ENCODE assay signal across 8 cellular contexts in the genomic region with DNA sequence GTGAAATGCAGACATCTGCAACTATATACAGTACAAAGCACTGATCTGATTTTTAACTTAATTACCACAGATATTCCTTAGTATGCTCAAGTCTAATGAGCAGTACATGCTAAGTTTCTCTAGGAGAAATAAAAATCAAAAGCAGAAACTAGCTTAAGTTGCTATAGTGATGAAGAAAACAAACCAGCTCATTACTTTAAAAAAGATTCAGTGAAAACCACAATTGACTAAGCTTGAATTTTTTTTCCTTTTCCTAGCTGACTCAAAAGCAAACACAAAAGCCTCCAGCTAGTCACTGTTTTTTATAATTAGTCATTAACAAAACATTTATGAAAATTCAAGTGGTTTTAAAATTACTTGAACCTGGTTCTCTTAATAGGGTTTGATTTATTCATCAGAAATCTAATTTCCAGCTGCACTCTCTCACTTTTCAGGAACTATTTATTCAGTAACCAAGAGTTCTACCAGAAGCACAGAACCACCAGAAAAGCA. TPM values are rescaled to one million over a fixed set of nuclear protein-coding genes. Genes with fewer than 3 reads are reported as not detected.
DNase-seq lines count a peak whose midpoint lies in the region; ATAC-seq, FAIRE-seq and TF ChIP-seq lines count a peak whose summit lies in the region.
"Not testable (repeated sequence)": the region's sequence is repeated elsewhere in the genome, so short reads cannot be mapped to it uniquely, and the experiment has no call there.

No MANE protein-coding gene starts in this region.

- CTCF ChIA-PET in Calu3 (lab: Charles Lee) = not testable (repeated sequence)
- CTCF ChIA-PET in GM12878 (lab: Yijun Ruan, JAX) = interaction anchor here (0.9 to 2.0 kb wide), 2 partner anchors 9 to 124 kb away, joined by 3 to 9 read pairs; no protein-coding TSS in a partner anchor

- POLR2A ChIA-PET in GM12878 (lab: Charles Lee) = interaction anchor here (0.7 kb wide), 1 partner anchor 12 kb away, joined by 5 read pairs; no protein-coding TSS in a partner anchor

- not testable (repeated sequence) for FAIRE-seq in GM12878 (lab: Jason Lieb, UNC)

- BruUV-seq in Calu3 (replicated peaks; lab: Mats Ljungman, UMichigan); GM12878 (replicated peaks; lab: Mats Ljungman, UMichigan): not testable (repeated sequence)

- H3K4me3 Mint-ChIP-seq in Calu3 (ENCODE audit: low read depth, unreplicated experiment); T-helper 1 cell treated with Interleukin-12 subunit alpha and Interleukin-12 subunit beta and Interleukin-4 antibody, amounts not matched to agents 30 μg/mL and 1 μg/mL, for 36 hours: not testable (repeated sequence)

- H3K27ac ChIP-seq in GM12878 (ENCODE audit: control insufficient read depth, insufficient read depth) (peak overlapping the region; percentile 35; the same call in 1 of the 2 replicates), thoracic aorta (peak overlapping the region; percentile 69)

- H3K27me3 ChIP-seq in GM12878 (replicated peaks in 1 of 2; ENCODE audit: control insufficient read depth in 2 of 2, insufficient read depth in 2 of 2, low read length in 1 of 2); mucosa of stomach (ENCODE audit: control insufficient read depth, insufficient read depth, low read length); thoracic aorta (replicated peaks; ENCODE audit: insufficient read depth): not testable (repeated sequence)

- peak in 1 of 2 experiments; percentile 55; a peak in 2 of 4 replicates for TF ChIP-seq EP300 in GM12878 (IDR thresholded peaks at IDR 0.05; ENCODE audit: borderline replicate concordance in 1 of 2, control insufficient read depth in 1 of 2, low read depth in 2 of 2, low read length in 2 of 2)

- H3K4me1 Mint-ChIP-seq in Calu3 (ENCODE audit: low read depth, unreplicated experiment) = peaks cover 29% of the 10 kb centered on the region
- H3K4me1 Mint-ChIP-seq in T-helper 1 cell treated with Interleukin-12 subunit alpha and Interleukin-12 subunit beta and Interleukin-4 antibody, amounts not matched to agents 30 μg/mL and 1 μg/mL, for 36 hours (ENCODE audit: low read depth) = peaks cover 42% of the 10 kb centered on the region

- peak overlapping the region; percentile 71 for H3K4me2 ChIP-seq in GM12878 (ENCODE audit: control insufficient read depth, insufficient read depth)

- ATAC-seq in GM21576 (IDR thresholded peaks at IDR 0.05; ENCODE audit: unreplicated experiment) (peak; percentile 71), HG03442 (IDR thresholded peaks at IDR 0.05; ENCODE audit: unreplicated experiment) (peak; percentile 64), GM12878 (peak; percentile 79), thoracic aorta (ENCODE audit: insufficient number of reproducible peaks, low FRiP score, low read depth) (peak; percentile 57)

- not testable (repeated sequence) for H3K9me3 Mint-ChIP-seq in Calu3 (ENCODE audit: low read depth, unreplicated experiment); T-helper 1 cell treated with Interleukin-12 subunit alpha and Interleukin-12 subunit beta and Interleukin-4 antibody, amounts not matched to agents 30 μg/mL and 1 μg/mL, for 36 hours

- intact Hi-C loops in Calu3 (cut with micrococcal nuclease; ENCODE audit: unreplicated experiment); GM12878 (cut with micrococcal nuclease; ENCODE audit: unreplicated experiment): not testable (repeated sequence)

- H3K4me1 ChIP-seq in GM12878 (ENCODE audit: control insufficient read depth, insufficient read depth, low read length) (peaks cover 10% of the 10 kb centered on the region), mucosa of stomach (ENCODE audit: control insufficient read depth, insufficient read depth, low read length) (peaks cover 25% of the 10 kb centered on the region), thoracic aorta (ENCODE audit: control insufficient read depth in 1 of 2, low read depth in 2 of 2) (peaks cover 34 to 36% of the 10 kb centered on the region in 2 donors)

- peaks cover 51% of the 10 kb centered on the region for H3K79me2 ChIP-seq in GM12878 (ENCODE audit: control insufficient read depth, insufficient read depth, low read length)

- not testable (repeated sequence) for H3K9ac ChIP-seq in GM12878 (ENCODE audit: control insufficient read depth, insufficient read depth, low read length)
- H3K9ac ChIP-seq in mucosa of stomach (ENCODE audit: low read length) = peak overlapping the region; percentile 3

- not testable (repeated sequence) for H3K4me3 ChIP-seq in GM12878; fibroblast of the aortic adventitia (ENCODE audit: low read depth, low read length); mucosa of stomach (ENCODE audit: low read length)
- peak overlapping the region; percentile 1 for H3K4me3 ChIP-seq in thoracic aorta

- not testable (repeated sequence) for TF ChIP-seq RAD21 in GM12878 (IDR thresholded peaks at IDR 0.05; ENCODE audit: insufficient read depth, low read depth, low read length)

- in situ Hi-C loops in GM12878 (cut with MboI) = not testable (repeated sequence)

- not testable (repeated sequence) for TF ChIP-seq POLR2A in GM12878 (IDR thresholded peaks at IDR 0.05; ENCODE audit: low read depth, low read length)

- not testable (repeated sequence) for H3K36me3 ChIP-seq in GM12878 (ENCODE audit: control insufficient read depth in 2 of 2, insufficient read depth in 2 of 2, low read length in 1 of 2); mucosa of stomach (ENCODE audit: control insufficient read depth, insufficient read depth, low read length); thoracic aorta

- H2AFZ ChIP-seq in GM12878 (ENCODE audit: control insufficient read depth, low read depth, low read length) = not testable (repeated sequence)

- peaks cover 12% of the 10 kb centered on the region for H3K36me3 Mint-ChIP-seq in Calu3 (ENCODE audit: insufficient read depth, unreplicated experiment)
- H3K36me3 Mint-ChIP-seq in T-helper 1 cell treated with Interleukin-12 subunit alpha and Interleukin-12 subunit beta and Interleukin-4 antibody, amounts not matched to agents 30 μg/mL and 1 μg/mL, for 36 hours (ENCODE audit: low read depth) = peaks cover 20% of the 10 kb centered on the region

- not testable (repeated sequence) for H3K27me3 Mint-ChIP-seq in Calu3 (ENCODE audit: unreplicated experiment); T-helper 1 cell treated with Interleukin-12 subunit alpha and Interleukin-12 subunit beta and Interleukin-4 antibody, amounts not matched to agents 30 μg/mL and 1 μg/mL, for 36 hours (ENCODE audit: low read depth)

- peak overlapping the region; percentile 79 for H3K27ac Mint-ChIP-seq in Calu3 (ENCODE audit: unreplicated experiment)
- peak overlapping the region; percentile 86 for H3K27ac Mint-ChIP-seq in T-helper 1 cell treated with Interleukin-12 subunit alpha and Interleukin-12 subunit beta and Interleukin-4 antibody, amounts not matched to agents 30 μg/mL and 1 μg/mL, for 36 hours

- SMC1A ChIA-PET in GM12878 (lab: Charles Lee; ENCODE audit: uncharacterized antibody, unreplicated experiment) = interaction anchor here (1.0 to 3.9 kb wide), 5 partner anchors 8 to 17 kb away, joined by 3 to 35 read pairs (median 7); partner anchors contain the start of genes GLUD1 and SHLD2

- not testable (repeated sequence) for TF ChIP-seq CTCF in Calu3 (IDR thresholded peaks at IDR 0.05; ENCODE audit: unreplicated experiment); GM12878 (IDR thresholded peaks at IDR 0.05 in 2 of 3, conservative IDR thresholded peaks at IDR 0.05 in 1 of 3; ENCODE audit: control insufficient read depth in 2 of 3, extremely low read depth in 1 of 3, insufficient read depth in 1 of 3, low read depth in 3 of 3, low read length in 3 of 3); fibroblast of the aortic adventitia (IDR thresholded peaks at IDR 0.05; ENCODE audit: insufficient read depth, low read length); thoracic aorta (IDR thresholded peaks at IDR 0.05)

- not testable (repeated sequence) for H4K20me1 ChIP-seq in GM12878 (ENCODE audit: control insufficient read depth, insufficient read depth)

- not testable (repeated sequence) for H3K9me3 ChIP-seq in GM12878 (replicated peaks; ENCODE audit: control insufficient read depth, insufficient read depth, low read length); mucosa of stomach (ENCODE audit: control insufficient read depth, low read length); thoracic aorta

- RAD21 ChIA-PET in GM12878 (lab: Charles Lee; ENCODE audit: unreplicated experiment) = interaction anchor here (1.4 to 3.5 kb wide), 3 partner anchors 9 to 114 kb away, joined by 6 to 18 read pairs (median 6); no protein-coding TSS in a partner anchor

- DNase-seq in Calu3; GM12878 (ENCODE audit: low read depth, low spot score); thoracic aorta (ENCODE audit: low spot score): not testable (repeated sequence)
- DNase-seq in fibroblast of the aortic adventitia (ENCODE audit: low read depth) = peak; percentile 66

RNA-seq across cellular contexts. Expression of gene GLUD1, which starts 10.3 kb away (rescaled TPM):
- 60.2 and 70.8 TPM in 2 replicates for total RNA-seq in Calu3 (2022)
- total RNA-seq in GM12878 (2013; cell fraction: nucleolus; rRNA removed) = 63.3 and 67.7 TPM in 2 replicates
- 96.3 and 112 TPM in 2 replicates for total RNA-seq in GM12878 (2014; rRNA removed)
- total RNA-seq in GM12878 (2014; rRNA removed; fragmentation: Illumina TruSeq; extraction: Trizol) = 91.9 and 93.6 TPM in 2 replicates
- total RNA-seq in GM12878 (2021) = 91.5 and 93.9 TPM in 2 replicates
- 44.6 TPM for polyA plus RNA-seq in GM12878 (2011; ENCODE audit: low read depth)
- polyA plus RNA-seq in GM12878 (2011; rRNA removed) = 109 and 126 TPM in 2 replicates
- polyA plus RNA-seq in GM12878 (2011; cell fraction: cytosol; rRNA removed) = 64.6 and 74.6 TPM in 2 replicates
- polyA plus RNA-seq in GM12878 (2011; cell fraction: nucleus; rRNA removed) = 75.6 and 79.3 TPM in 2 replicates
- 51.2 and 64.4 TPM in 2 replicates for polyA plus RNA-seq in GM12878 (2012)
- polyA plus RNA-seq in GM12878 (2014; fragmentation: Illumina TruSeq; extraction: Trizol) = 90.9 and 107 TPM in 2 replicates
- 10 to 100 TPM; 26.1 to 29.5 TPM for polyA plus RNA-seq in GM12878 (2014; fragmentation: Nextera tagmentation; extraction: Ambion mirVana)
- polyA plus RNA-seq in GM12878 (2014; rRNA removed) = 57.7 and 64.3 TPM in 2 replicates
- polyA plus RNA-seq in GM12878 (2016; fragmentation: Nextera tagmentation; extraction: Ambion mirVana) = 10 to 100 TPM; 50.1 to 72.0 TPM
- polyA minus RNA-seq in GM12878 (2011; rRNA and poly(A)+ RNA removed) = 96.5 and 110 TPM in 2 replicates
- 33.9 and 46.1 TPM in 2 replicates for polyA minus RNA-seq in GM12878 (2011; cell fraction: cytosol; rRNA and poly(A)+ RNA removed)
- 20.1 and 30.2 TPM in 2 replicates for polyA minus RNA-seq in GM12878 (2011; cell fraction: nucleus; rRNA and poly(A)+ RNA removed)
- total RNA-seq in fibroblast of the aortic adventitia (ENCODE audit: low replicate concordance) = 137 and 346 TPM in 2 replicates
- total RNA-seq in thoracic aorta = 100 to 1,000 TPM; 141 to 189 TPM

RNA-seq across cellular contexts. Expression of gene SHLD2, which starts 10.7 kb away (rescaled TPM):
- total RNA-seq in Calu3 (2022) = 11.4 and 11.5 TPM in 2 replicates
- total RNA-seq in GM12878 (2013; cell fraction: nucleolus; rRNA removed) = 39.0 and 41.0 TPM in 2 replicates
- total RNA-seq in GM12878 (2014; rRNA removed) = 36.8 and 39.5 TPM in 2 replicates
- total RNA-seq in GM12878 (2014; rRNA removed; fragmentation: Illumina TruSeq; extraction: Trizol) = 43.1 and 45.3 TPM in 2 replicates
- 30.8 and 31.1 TPM in 2 replicates for total RNA-seq in GM12878 (2021)
- polyA plus RNA-seq in GM12878 (2011; ENCODE audit: low read depth) = 7.3 TPM
- polyA plus RNA-seq in GM12878 (2011; rRNA removed) = 26.1 and 42.8 TPM in 2 replicates
- polyA plus RNA-seq in GM12878 (2011; cell fraction: cytosol; rRNA removed) = 10.5 and 11.4 TPM in 2 replicates
- polyA plus RNA-seq in GM12878 (2011; cell fraction: nucleus; rRNA removed) = 12.9 and 14.8 TPM in 2 replicates
- polyA plus RNA-seq in GM12878 (2012) = 12.5 and 14.5 TPM in 2 replicates
- 40.3 and 52.6 TPM in 2 replicates for polyA plus RNA-seq in GM12878 (2014; fragmentation: Illumina TruSeq; extraction: Trizol)
- 10 to 100 TPM; 24.5 to 29.4 TPM for polyA plus RNA-seq in GM12878 (2014; fragmentation: Nextera tagmentation; extraction: Ambion mirVana)
- 26.4 and 29.4 TPM in 2 replicates for polyA plus RNA-seq in GM12878 (2014; rRNA removed)
- 10 to 100 TPM; 26.8 to 35.0 TPM for polyA plus RNA-seq in GM12878 (2016; fragmentation: Nextera tagmentation; extraction: Ambion mirVana)
- 17.7 and 23.7 TPM in 2 replicates for polyA minus RNA-seq in GM12878 (2011; rRNA and poly(A)+ RNA removed)
- 13.1 and 15.1 TPM in 2 replicates for polyA minus RNA-seq in GM12878 (2011; cell fraction: cytosol; rRNA and poly(A)+ RNA removed)
- polyA minus RNA-seq in GM12878 (2011; cell fraction: nucleus; rRNA and poly(A)+ RNA removed) = 10.9 and 16.2 TPM in 2 replicates
- 19.8 and 45.7 TPM in 2 replicates for total RNA-seq in fibroblast of the aortic adventitia (ENCODE audit: low replicate concordance)
- 10 to 100 TPM; 18.1 to 28.9 TPM for total RNA-seq in thoracic aorta
